Comparison of ENCODE assay signal across 8 cellular contexts in genomic region chr17:47969975-47970724, GRCh38. TPM values are rescaled to one million over a fixed set of nuclear protein-coding genes. Genes with fewer than 3 reads are reported as not detected.
DNase-seq lines count a peak whose midpoint lies in the region; ATAC-seq and TF ChIP-seq lines count a peak whose summit lies in the region.

No MANE protein-coding gene starts in this region.

- H3K79me2 ChIP-seq in KMS-11 (ENCODE audit: insufficient read depth, low read depth): peaks cover 10% of the 10 kb centered on the region; the same call in 1 of the 2 replicates

- H3K27me3 Mint-ChIP-seq in nephron progenitor cell (ENCODE audit: low read depth, poor library complexity): peaks cover 8% of the 10 kb centered on the region

- no peak overlapping the region for H3K9ac ChIP-seq in KMS-11

- peak overlapping the region; percentile 88 for H2AFZ ChIP-seq in KMS-11 (ENCODE audit: low read depth)

- ATAC-seq in HG03159 (IDR thresholded peaks at IDR 0.05; ENCODE audit: unreplicated experiment) (no peak), HG02870 (IDR thresholded peaks at IDR 0.05; ENCODE audit: unreplicated experiment) (no peak)

- peaks cover 6% of the 10 kb centered on the region for H3K4me1 ChIP-seq in BE2C
- H3K4me1 ChIP-seq in KMS-11 (ENCODE audit: low read depth, poor library complexity, severe bottlenecking): peaks cover 19% of the 10 kb centered on the region

- H3K4me2 ChIP-seq in KMS-11: peak overlapping the region; percentile 94

- no peak for TF ChIP-seq CTCF in BE2C (IDR thresholded peaks at IDR 0.05; ENCODE audit: low read depth, low read length)
- no peak for TF ChIP-seq CTCF in KMS-11 (conservative IDR thresholded peaks at IDR 0.05; ENCODE audit: low read depth, low read length)
- no peak for TF ChIP-seq CTCF in choroid plexus epithelial cell (conservative IDR thresholded peaks at IDR 0.05; ENCODE audit: low read depth, low read length)
- TF ChIP-seq CTCF in nephron progenitor cell (IDR thresholded peaks at IDR 0.05): no peak
- TF ChIP-seq CTCF in GM20000 (IDR thresholded peaks at IDR 0.05; ENCODE audit: extremely low read depth, missing control alignments): no peak

- H3K9me3 Mint-ChIP-seq in nephron progenitor cell: peaks cover 3% of the 10 kb centered on the region

- H4K20me1 ChIP-seq in KMS-11 (ENCODE audit: insufficient read depth): no peaks in the 10 kb centered on the region

- peak overlapping the region; percentile 63 for H3K4me3 Mint-ChIP-seq in nephron progenitor cell

- peaks cover 14% of the 10 kb centered on the region for H3K36me3 Mint-ChIP-seq in nephron progenitor cell (ENCODE audit: low read depth)

- H3K4me1 Mint-ChIP-seq in nephron progenitor cell: peaks cover 39% of the 10 kb centered on the region

- no peak for DNase-seq in BE2C
- DNase-seq in choroid plexus epithelial cell (ENCODE audit: low read depth): no peak
- no peak for DNase-seq in nephron progenitor cell
- DNase-seq in GM20000 (ENCODE audit: low spot score): no peak
- DNase-seq in NCI-H524 treated with DMSO at 0.1 percent for 48 hours (lab: John Stamatoyannopoulos, UW): no peak

- H3K36me3 ChIP-seq in BE2C: peaks cover 10% of the 10 kb centered on the region
- no peaks in the 10 kb centered on the region for H3K36me3 ChIP-seq in KMS-11 (ENCODE audit: insufficient read depth)

- H3K27me3 ChIP-seq in BE2C (no peaks in the 10 kb centered on the region), KMS-11 (ENCODE audit: insufficient read depth, low read depth) (no peaks in the 10 kb centered on the region)

- no peak overlapping the region for H3K27ac ChIP-seq in KMS-11

- no peaks in the 10 kb centered on the region for H3K9me3 ChIP-seq in BE2C

- peak overlapping the region; percentile 55 for H3K4me3 ChIP-seq in BE2C (ENCODE audit: low read depth, low read length)
- no peak overlapping the region for H3K4me3 ChIP-seq in KMS-11 (IDR thresholded peaks at IDR 0.05; ENCODE audit: insufficient read depth, low read depth, low read length)
- peak overlapping the region; percentile 45 for H3K4me3 ChIP-seq in choroid plexus epithelial cell (ENCODE audit: low read depth, low read length)

- no peak overlapping the region for H3K27ac Mint-ChIP-seq in nephron progenitor cell

RNA-seq across cellular contexts. Expression of gene CDK5RAP3, which starts 0.8 kb away (rescaled TPM):
- polyA plus RNA-seq in BE2C (2012; ENCODE audit: insufficient read depth, insufficient read length, low read depth): 175 TPM

RNA-seq across cellular contexts. Expression of gene PRR15L, which starts 12.5 kb away (rescaled TPM):
- not detected for polyA plus RNA-seq in BE2C (2012; ENCODE audit: insufficient read depth, insufficient read length, low read depth)

RNA-seq across cellular contexts. Expression of gene PNPO, which starts 28.8 kb away (rescaled TPM):
- polyA plus RNA-seq in BE2C (2012; ENCODE audit: insufficient read depth, insufficient read length, low read depth): 8.7 TPM
